ENCODE assay signal across 14 cellular contexts in the genomic region with DNA sequence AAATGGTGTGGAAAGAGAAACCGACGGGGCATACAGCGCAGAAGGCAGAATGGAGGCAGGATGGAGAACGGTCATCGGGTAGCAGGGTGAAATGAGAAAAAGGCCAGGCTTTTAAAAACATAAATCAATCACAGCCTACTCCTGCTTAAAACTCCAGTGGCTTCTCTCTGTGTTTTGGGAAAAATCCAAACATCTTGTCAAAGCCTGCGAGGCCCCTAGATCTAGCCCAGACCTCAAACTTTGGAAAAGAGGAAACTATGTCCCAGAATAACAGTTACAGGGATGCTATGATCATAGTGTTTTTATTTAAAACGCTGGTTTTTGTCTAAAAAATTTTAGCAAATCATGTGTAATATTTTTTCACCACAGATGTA. TPM values are rescaled to one million over a fixed set of nuclear protein-coding genes. Genes with fewer than 3 reads are reported as not detected.
DNase-seq lines count a peak whose midpoint lies in the region; ATAC-seq, FAIRE-seq and TF ChIP-seq lines count a peak whose summit lies in the region.
"Had no signal": no experiment of that assay in that cellular context is flagged by ENCODE, and none has a peak within 500 bp of the region (broad histone marks: within the 10 kb centered on the region; RNA-seq: fewer than 3 reads in every experiment).

No MANE protein-coding gene starts in this region.

- FAIRE-seq in kidney (lab: Jason Lieb, UNC), result no peak
- FAIRE-seq: GM12878, TTC549, urothelium cell line had no signal

- H3K4me3 ChIP-seq in AG04450 (ENCODE audit: low read depth, low read length) (peak overlapping the region; percentile 11; the same call in 1 of the 2 replicates), kidney (ENCODE audit: low read length in 2 of 2) (peak overlapping the region in 1 of 2 donors; percentile 14), rectal smooth muscle tissue (ENCODE audit: low read length) (peak overlapping the region; percentile 2)
- H3K4me3 ChIP-seq: GM12878 had no signal

- H3K9me3 ChIP-seq in AG04450 (ENCODE audit: control insufficient read depth, insufficient read depth, low read length), result no peaks in the 10 kb centered on the region
- no peaks in the 10 kb centered on the region for H3K9me3 ChIP-seq in kidney (ENCODE audit: control insufficient read depth in 1 of 2, low read length in 2 of 2)

- H3K4me1 ChIP-seq in kidney (ENCODE audit: control insufficient read depth in 1 of 2, insufficient read depth in 1 of 2, low read depth in 1 of 2, low read length in 2 of 2) (peaks cover 37 to 51% of the 10 kb centered on the region in 2 donors), rectal smooth muscle tissue (ENCODE audit: control insufficient read depth, insufficient read depth, low read length) (peaks cover 72% of the 10 kb centered on the region)

- TF ChIP-seq CTCF in AG04450 (IDR thresholded peaks at IDR 0.05; ENCODE audit: low read depth, low read length) (no peak), kidney (IDR thresholded peaks at IDR 0.05; ENCODE audit: borderline replicate concordance, extremely low read depth, insufficient read depth) (no peak)

- intact Hi-C loops in kidney (cut with DNase I), result no loop called here

- H3K27me3 ChIP-seq in AG04450 (ENCODE audit: control insufficient read depth, insufficient read depth, low read length) (no peaks in the 10 kb centered on the region), rectal smooth muscle tissue (ENCODE audit: control insufficient read depth, insufficient read depth, low read length) (no peaks in the 10 kb centered on the region)

- H3K36me3 ChIP-seq in kidney (ENCODE audit: control insufficient read depth in 1 of 2, insufficient read depth in 2 of 2, low read length in 2 of 2) (no peaks in the 10 kb centered on the region), rectal smooth muscle tissue (ENCODE audit: control insufficient read depth, insufficient read depth, low read length) (no peaks in the 10 kb centered on the region)

- H3K9ac ChIP-seq in kidney (ENCODE audit: low read length in 2 of 2) (no peak overlapping the region), rectal smooth muscle tissue (ENCODE audit: low read length) (no peak overlapping the region)

- H3K27ac ChIP-seq in AG04450 (ENCODE audit: low read depth, low read length) (peak overlapping the region; percentile 98), angular gyrus (ENCODE audit: low read depth, low read length) (peak overlapping the region; percentile 42), kidney (ENCODE audit: low read depth in 2 of 2, low read length in 2 of 2) (peak overlapping the region; percentile 45 to 84), rectal smooth muscle tissue (ENCODE audit: low read depth, low read length) (peak overlapping the region; percentile 92)

- CTCF ChIA-PET in AG04450 (lab: Charles Lee), result interaction anchor here (0.8 to 1.9 kb wide), 2 partner anchors 36 to 44 kb away, joined by 4 to 6 read pairs; no protein-coding TSS in a partner anchor

- POLR2A ChIA-PET in AG04450 (lab: Yijun Ruan, JAX), result interaction anchor here (1.7 to 4.4 kb wide), 4 partner anchors 12 to 41 kb away, joined by 10 to 23 read pairs (median 19); partner anchors contain the start of gene PPP1R3C

- ATAC-seq in HG03378 (IDR thresholded peaks at IDR 0.05; ENCODE audit: unreplicated experiment), result no peak
- no peak for ATAC-seq in HG02642 (IDR thresholded peaks at IDR 0.05; ENCODE audit: poor library complexity, unreplicated experiment)
- ATAC-seq in HG02798 (IDR thresholded peaks at IDR 0.05; ENCODE audit: poor library complexity, unreplicated experiment), result no peak
- ATAC-seq: GM12878 had no signal

- DNase-seq in AG04450 (ENCODE audit: low read depth, low spot score), result no peak
- DNase-seq in kidney, result no peak
- no peak for DNase-seq in dedifferentiated amniotic fluid mesenchymal stem cell (ENCODE audit: extremely low spot score)
- DNase-seq: activated naive CD8-positive, alpha-beta T cell treated with anti-CD3 and anti-CD28 coated beads, Interleukin-2, amount 10 ng/mL, durations not matched to agents 7 days and 5 days; DND-41; effector CD8-positive, alpha-beta T cell had no signal

RNA-seq across cellular contexts. Expression of gene PPP1R3C, which starts 41.1 kb away (rescaled TPM):
- 42.2 and 51.1 TPM in 2 replicates for polyA plus RNA-seq in AG04450 (2011; rRNA removed)
- polyA minus RNA-seq in AG04450 (2011; rRNA and poly(A)+ RNA removed), result 60.6 and 76.4 TPM in 2 replicates
- total RNA-seq in kidney, result 20.3 TPM
- polyA plus RNA-seq in kidney (ENCODE audit: insufficient read depth, low read depth, low replicate concordance), result 13.6 TPM
- total RNA-seq: GM12878 had no signal

Comparison
In these comparisons a context has a peak if more than half of its experiments do, and no peak if none do; other contexts are left out.
1. H3K27ac ChIP-seq: peak in every context shown above with its lines; median percentile 98 in AG04450; 92 in rectal smooth muscle tissue; 64 in kidney; 42 in angular gyrus.